1 cellular context compared by ENCODE assay signal in genomic region chr10:117175215-117175900, GRCh38.
TF ChIP-seq lines count a peak whose summit lies in the region.

No MANE protein-coding gene starts in this region.

TF ChIP-seq in HepG2, 621 proteins besides CTCF, POLR2A, EP300 and RAD21 (continued from another document and continues in another):
- TF ChIP-seq, protein P1, sequence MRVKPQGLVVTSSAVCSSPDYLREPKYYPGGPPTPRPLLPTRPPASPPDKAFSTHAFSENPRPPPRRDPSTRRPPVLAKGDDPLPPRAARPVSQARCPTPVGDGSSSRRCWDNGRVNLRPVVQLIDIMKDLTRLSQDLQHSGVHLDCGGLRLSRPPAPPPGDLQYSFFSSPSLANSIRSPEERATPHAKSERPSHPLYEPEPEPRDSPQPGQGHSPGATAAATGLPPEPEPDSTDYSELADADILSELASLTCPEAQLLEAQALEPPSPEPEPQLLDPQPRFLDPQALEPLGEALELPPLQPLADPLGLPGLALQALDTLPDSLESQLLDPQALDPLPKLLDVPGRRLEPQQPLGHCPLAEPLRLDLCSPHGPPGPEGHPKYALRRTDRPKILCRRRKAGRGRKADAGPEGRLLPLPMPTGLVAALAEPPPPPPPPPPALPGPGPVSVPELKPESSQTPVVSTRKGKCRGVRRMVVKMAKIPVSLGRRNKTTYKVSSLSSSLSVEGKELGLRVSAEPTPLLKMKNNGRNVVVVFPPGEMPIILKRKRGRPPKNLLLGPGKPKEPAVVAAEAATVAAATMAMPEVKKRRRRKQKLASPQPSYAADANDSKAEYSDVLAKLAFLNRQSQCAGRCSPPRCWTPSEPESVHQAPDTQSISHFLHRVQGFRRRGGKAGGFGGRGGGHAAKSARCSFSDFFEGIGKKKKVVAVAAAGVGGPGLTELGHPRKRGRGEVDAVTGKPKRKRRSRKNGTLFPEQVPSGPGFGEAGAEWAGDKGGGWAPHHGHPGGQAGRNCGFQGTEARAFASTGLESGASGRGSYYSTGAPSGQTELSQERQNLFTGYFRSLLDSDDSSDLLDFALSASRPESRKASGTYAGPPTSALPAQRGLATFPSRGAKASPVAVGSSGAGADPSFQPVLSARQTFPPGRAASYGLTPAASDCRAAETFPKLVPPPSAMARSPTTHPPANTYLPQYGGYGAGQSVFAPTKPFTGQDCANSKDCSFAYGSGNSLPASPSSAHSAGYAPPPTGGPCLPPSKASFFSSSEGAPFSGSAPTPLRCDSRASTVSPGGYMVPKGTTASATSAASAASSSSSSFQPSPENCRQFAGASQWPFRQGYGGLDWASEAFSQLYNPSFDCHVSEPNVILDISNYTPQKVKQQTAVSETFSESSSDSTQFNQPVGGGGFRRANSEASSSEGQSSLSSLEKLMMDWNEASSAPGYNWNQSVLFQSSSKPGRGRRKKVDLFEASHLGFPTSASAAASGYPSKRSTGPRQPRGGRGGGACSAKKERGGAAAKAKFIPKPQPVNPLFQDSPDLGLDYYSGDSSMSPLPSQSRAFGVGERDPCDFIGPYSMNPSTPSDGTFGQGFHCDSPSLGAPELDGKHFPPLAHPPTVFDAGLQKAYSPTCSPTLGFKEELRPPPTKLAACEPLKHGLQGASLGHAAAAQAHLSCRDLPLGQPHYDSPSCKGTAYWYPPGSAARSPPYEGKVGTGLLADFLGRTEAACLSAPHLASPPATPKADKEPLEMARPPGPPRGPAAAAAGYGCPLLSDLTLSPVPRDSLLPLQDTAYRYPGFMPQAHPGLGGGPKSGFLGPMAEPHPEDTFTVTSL (CRISPR knock-in tag; IDR thresholded peaks at IDR 0.05; ENCODE audit: borderline replicate concordance) = no peak
- TF ChIP-seq CHCHD3 (CRISPR knock-in tag; IDR thresholded peaks at IDR 0.05) (peak; percentile 88; the same call in 1 of the 2 replicates), NFKB2 (CRISPR knock-in tag; IDR thresholded peaks at IDR 0.05; ENCODE audit: borderline replicate concordance) (peak; percentile 53; the same call in 1 of the 2 replicates), GMEB1 (CRISPR knock-in tag; IDR thresholded peaks at IDR 0.05; ENCODE audit: borderline replicate concordance) (no peak), ZNF563 (CRISPR knock-in tag; IDR thresholded peaks at IDR 0.05) (peak; percentile 52; the same call in 1 of the 2 replicates), SAP130 (CRISPR knock-in tag; IDR thresholded peaks at IDR 0.05; ENCODE audit: low read depth) (0 out of 2 replicates have a peak, but pooled peaks have one; percentile 7), MTA1 (CRISPR knock-in tag; IDR thresholded peaks at IDR 0.05; ENCODE audit: borderline replicate concordance) (peak; percentile 63; the same call in 1 of the 2 replicates), IRF9 (CRISPR knock-in tag; IDR thresholded peaks at IDR 0.05; ENCODE audit: borderline replicate concordance) (peak; percentile 2; the same call in 1 of the 2 replicates), TEAD3 (CRISPR knock-in tag; optimal IDR thresholded peaks at IDR 0.05; ENCODE audit: borderline replicate concordance) (no peak), MAX (IDR thresholded peaks at IDR 0.05) (peak; percentile 59), ZNF232 (CRISPR knock-in tag; IDR thresholded peaks at IDR 0.05; ENCODE audit: borderline replicate concordance) (0 out of 2 replicates have a peak, but pooled peaks have one; percentile 65), NFE2L1 (CRISPR knock-in tag; IDR thresholded peaks at IDR 0.05; ENCODE audit: borderline replicate concordance) (peak; percentile 43; the same call in 1 of the 2 replicates), ZNF709 (CRISPR knock-in tag; IDR thresholded peaks at IDR 0.05) (0 out of 2 replicates have a peak, but pooled peaks have one; percentile 14), HDAC1 (CRISPR knock-in tag; IDR thresholded peaks at IDR 0.05) (0 out of 2 replicates have a peak, but pooled peaks have one; percentile 30), ZNF674 (CRISPR knock-in tag; IDR thresholded peaks at IDR 0.05; ENCODE audit: low read depth) (no peak), ISL2 (CRISPR knock-in tag; IDR thresholded peaks at IDR 0.05) (no peak), ZNF687 (CRISPR knock-in tag; IDR thresholded peaks at IDR 0.05) (peak; percentile 79), ZNF225 (CRISPR knock-in tag; IDR thresholded peaks at IDR 0.05) (no peak), ZFX (CRISPR knock-in tag; IDR thresholded peaks at IDR 0.05; ENCODE audit: low read depth) (peak; percentile 34; the same call in 1 of the 2 replicates)
- TF ChIP-seq, protein P2, sequence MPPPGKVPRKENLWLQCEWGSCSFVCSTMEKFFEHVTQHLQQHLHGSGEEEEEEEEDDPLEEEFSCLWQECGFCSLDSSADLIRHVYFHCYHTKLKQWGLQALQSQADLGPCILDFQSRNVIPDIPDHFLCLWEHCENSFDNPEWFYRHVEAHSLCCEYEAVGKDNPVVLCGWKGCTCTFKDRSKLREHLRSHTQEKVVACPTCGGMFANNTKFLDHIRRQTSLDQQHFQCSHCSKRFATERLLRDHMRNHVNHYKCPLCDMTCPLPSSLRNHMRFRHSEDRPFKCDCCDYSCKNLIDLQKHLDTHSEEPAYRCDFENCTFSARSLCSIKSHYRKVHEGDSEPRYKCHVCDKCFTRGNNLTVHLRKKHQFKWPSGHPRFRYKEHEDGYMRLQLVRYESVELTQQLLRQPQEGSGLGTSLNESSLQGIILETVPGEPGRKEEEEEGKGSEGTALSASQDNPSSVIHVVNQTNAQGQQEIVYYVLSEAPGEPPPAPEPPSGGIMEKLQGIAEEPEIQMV (CRISPR knock-in tag; IDR thresholded peaks at IDR 0.05; ENCODE audit: low read depth) = 0 out of 2 replicates have a peak, but pooled peaks have one; percentile 23
- TF ChIP-seq, protein P3, sequence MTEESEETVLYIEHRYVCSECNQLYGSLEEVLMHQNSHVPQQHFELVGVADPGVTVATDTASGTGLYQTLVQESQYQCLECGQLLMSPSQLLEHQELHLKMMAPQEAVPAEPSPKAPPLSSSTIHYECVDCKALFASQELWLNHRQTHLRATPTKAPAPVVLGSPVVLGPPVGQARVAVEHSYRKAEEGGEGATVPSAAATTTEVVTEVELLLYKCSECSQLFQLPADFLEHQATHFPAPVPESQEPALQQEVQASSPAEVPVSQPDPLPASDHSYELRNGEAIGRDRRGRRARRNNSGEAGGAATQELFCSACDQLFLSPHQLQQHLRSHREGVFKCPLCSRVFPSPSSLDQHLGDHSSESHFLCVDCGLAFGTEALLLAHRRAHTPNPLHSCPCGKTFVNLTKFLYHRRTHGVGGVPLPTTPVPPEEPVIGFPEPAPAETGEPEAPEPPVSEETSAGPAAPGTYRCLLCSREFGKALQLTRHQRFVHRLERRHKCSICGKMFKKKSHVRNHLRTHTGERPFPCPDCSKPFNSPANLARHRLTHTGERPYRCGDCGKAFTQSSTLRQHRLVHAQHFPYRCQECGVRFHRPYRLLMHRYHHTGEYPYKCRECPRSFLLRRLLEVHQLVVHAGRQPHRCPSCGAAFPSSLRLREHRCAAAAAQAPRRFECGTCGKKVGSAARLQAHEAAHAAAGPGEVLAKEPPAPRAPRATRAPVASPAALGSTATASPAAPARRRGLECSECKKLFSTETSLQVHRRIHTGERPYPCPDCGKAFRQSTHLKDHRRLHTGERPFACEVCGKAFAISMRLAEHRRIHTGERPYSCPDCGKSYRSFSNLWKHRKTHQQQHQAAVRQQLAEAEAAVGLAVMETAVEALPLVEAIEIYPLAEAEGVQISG (CRISPR knock-in tag; IDR thresholded peaks at IDR 0.05) = 0 out of 2 replicates have a peak, but pooled peaks have one; percentile 28
- TF ChIP-seq, protein P4, sequence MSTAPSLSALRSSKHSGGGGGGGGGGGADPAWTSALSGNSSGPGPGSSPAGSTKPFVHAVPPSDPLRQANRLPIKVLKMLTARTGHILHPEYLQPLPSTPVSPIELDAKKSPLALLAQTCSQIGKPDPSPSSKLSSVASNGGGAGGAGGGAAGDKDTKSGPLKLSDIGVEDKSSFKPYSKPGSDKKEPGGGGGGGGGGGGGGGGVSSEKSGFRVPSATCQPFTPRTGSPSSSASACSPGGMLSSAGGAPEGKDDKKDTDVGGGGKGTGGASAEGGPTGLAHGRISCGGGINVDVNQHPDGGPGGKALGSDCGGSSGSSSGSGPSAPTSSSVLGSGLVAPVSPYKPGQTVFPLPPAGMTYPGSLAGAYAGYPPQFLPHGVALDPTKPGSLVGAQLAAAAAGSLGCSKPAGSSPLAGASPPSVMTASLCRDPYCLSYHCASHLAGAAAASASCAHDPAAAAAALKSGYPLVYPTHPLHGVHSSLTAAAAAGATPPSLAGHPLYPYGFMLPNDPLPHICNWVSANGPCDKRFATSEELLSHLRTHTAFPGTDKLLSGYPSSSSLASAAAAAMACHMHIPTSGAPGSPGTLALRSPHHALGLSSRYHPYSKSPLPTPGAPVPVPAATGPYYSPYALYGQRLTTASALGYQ (CRISPR knock-in tag; IDR thresholded peaks at IDR 0.05) = 0 out of 2 replicates have a peak, but pooled peaks have one; percentile 15
- TF ChIP-seq, protein P5, sequence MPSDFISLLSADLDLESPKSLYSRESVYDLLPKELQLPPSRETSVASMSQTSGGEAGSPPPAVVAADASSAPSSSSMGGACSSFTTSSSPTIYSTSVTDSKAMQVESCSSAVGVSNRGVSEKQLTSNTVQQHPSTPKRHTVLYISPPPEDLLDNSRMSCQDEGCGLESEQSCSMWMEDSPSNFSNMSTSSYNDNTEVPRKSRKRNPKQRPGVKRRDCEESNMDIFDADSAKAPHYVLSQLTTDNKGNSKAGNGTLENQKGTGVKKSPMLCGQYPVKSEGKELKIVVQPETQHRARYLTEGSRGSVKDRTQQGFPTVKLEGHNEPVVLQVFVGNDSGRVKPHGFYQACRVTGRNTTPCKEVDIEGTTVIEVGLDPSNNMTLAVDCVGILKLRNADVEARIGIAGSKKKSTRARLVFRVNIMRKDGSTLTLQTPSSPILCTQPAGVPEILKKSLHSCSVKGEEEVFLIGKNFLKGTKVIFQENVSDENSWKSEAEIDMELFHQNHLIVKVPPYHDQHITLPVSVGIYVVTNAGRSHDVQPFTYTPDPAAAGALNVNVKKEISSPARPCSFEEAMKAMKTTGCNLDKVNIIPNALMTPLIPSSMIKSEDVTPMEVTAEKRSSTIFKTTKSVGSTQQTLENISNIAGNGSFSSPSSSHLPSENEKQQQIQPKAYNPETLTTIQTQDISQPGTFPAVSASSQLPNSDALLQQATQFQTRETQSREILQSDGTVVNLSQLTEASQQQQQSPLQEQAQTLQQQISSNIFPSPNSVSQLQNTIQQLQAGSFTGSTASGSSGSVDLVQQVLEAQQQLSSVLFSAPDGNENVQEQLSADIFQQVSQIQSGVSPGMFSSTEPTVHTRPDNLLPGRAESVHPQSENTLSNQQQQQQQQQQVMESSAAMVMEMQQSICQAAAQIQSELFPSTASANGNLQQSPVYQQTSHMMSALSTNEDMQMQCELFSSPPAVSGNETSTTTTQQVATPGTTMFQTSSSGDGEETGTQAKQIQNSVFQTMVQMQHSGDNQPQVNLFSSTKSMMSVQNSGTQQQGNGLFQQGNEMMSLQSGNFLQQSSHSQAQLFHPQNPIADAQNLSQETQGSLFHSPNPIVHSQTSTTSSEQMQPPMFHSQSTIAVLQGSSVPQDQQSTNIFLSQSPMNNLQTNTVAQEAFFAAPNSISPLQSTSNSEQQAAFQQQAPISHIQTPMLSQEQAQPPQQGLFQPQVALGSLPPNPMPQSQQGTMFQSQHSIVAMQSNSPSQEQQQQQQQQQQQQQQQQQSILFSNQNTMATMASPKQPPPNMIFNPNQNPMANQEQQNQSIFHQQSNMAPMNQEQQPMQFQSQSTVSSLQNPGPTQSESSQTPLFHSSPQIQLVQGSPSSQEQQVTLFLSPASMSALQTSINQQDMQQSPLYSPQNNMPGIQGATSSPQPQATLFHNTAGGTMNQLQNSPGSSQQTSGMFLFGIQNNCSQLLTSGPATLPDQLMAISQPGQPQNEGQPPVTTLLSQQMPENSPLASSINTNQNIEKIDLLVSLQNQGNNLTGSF (CRISPR knock-in tag; IDR thresholded peaks at IDR 0.05) = no peak
